Comparison of ENCODE assay signal across 1 cellular context in the genomic region with DNA sequence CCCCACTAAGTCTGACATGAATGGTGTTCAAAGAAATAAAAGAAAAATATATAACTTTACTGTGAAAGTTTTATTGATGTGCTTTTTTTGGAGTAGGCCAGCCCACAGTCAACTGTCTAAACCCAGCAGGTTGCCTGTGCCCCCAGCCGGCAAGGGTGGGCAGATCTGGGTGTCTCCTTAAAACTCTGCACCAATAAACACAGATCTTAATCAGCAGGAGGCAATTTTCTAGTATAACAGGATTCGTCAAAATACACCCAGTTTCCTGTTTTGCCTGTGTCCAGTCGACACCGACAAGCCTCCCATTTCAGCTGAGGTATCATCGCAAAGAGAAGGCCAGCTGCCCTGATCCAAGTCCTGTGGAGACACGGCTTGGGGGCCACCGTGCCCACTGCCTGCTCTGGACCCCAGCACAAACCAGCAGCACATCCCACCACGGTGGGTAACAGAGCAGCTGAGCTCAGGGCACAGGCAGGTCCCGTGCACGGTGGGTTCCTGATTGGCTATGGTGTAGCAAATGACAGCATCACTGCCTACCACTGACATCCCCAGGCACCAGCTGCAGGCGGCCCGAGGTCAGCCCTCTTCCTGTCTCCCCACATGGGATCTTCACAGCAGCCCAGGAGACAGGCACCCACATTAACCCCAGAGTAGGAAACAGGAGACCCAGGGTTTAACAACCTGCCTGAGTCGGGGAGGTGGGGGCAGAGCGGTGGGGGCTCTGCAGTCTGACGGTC.
TF ChIP-seq lines count a peak whose summit lies in the region.

No MANE protein-coding gene starts in this region.

TF ChIP-seq in H1, 55 proteins besides CTCF, POLR2A, EP300 and RAD21:
- TF ChIP-seq RFX5 (IDR thresholded peaks at IDR 0.05; ENCODE audit: borderline replicate concordance, low read depth, low read length): no peak
